In the genomic region with DNA sequence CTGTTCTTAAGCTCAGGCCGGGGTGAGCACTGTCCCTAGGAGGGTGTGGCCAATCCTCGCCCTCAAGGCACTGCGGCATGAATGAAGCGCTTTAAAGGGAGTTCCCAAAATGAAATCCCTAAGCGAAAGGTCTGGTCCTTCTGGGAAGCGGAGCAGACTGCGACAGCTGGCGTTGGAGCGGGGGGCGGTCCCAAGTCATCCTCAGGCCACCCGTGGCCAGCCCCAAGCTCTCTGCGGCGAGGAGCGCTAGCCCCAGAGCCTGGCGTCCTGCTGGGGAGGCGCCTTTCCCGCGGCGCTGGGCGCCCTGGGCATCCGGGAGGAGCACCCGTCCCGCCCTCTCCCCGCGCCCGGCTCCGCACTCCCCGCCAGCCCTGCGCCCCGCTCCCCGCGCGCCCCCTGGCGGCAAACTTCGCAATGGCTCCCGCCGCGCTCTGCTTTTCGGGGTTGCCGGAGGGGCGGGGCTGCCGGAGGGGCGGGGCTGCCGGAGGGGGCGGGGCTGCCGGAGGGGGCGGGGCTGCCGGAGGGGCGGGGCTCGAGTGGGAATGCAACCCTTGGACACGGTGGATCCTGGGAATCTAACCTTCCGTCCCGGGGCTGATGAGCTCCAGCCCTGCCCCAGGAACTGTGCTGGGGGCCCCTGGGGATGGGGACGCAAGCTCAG, we compare ENCODE assay signal across 8 cellular contexts. TPM values are rescaled to one million over a fixed set of nuclear protein-coding genes. Genes with fewer than 3 reads are reported as not detected.
DNase-seq lines count a peak whose midpoint lies in the region; ATAC-seq lines count a peak whose summit lies in the region.

No MANE protein-coding gene starts in this region.

- no peaks in the 10 kb centered on the region for H3K4me1 ChIP-seq in muscle layer of colon (ENCODE audit: insufficient read depth, low read length)

- DNase-seq in Ammon's horn (ENCODE audit: low spot score) (peak; percentile 86), HUDEP-2 (lab: John Stamatoyannopoulos, UW; ENCODE audit: unreplicated experiment in 76 of 76) (peak in 68 of 76 experiments; percentile 11 to 90 (median 72)), OCI-M1 (lab: John Stamatoyannopoulos, UW) (peak; percentile 83), activated T-cell treated with anti-CD3 and anti-CD28 coated beads for 4 hours (peak; percentile 95)
- peak; percentile 93 to 96 for DNase-seq in stimulated activated CD8-positive, alpha-beta memory T cell treated with anti-CD3 and anti-CD28 coated beads, Interleukin-7, amount 100 ng/mL, for 1 hour (ENCODE audit: low read depth in 2 of 2)

- H3K9ac ChIP-seq in muscle layer of colon (ENCODE audit: low read length), result no peak overlapping the region

- H3K27me3 ChIP-seq in muscle layer of colon (ENCODE audit: control insufficient read depth in 1 of 2, insufficient read depth in 2 of 2, low read length in 2 of 2), result no peaks in the 10 kb centered on the region

- H3K36me3 ChIP-seq in muscle layer of colon (ENCODE audit: insufficient read depth, low read length), result no peaks in the 10 kb centered on the region

- H3K27ac ChIP-seq in muscle layer of colon (ENCODE audit: low read depth, low read length), result no peak overlapping the region

- ATAC-seq in GM19324 (IDR thresholded peaks at IDR 0.05; ENCODE audit: low FRiP score, unreplicated experiment) (peak; percentile 79), esophagus mucosa (peak; percentile 93)

- H3K4me3 ChIP-seq in muscle layer of colon (ENCODE audit: low read depth in 1 of 2, low read length in 2 of 2), result peak overlapping the region; percentile 57 to 70

- H3K9me3 ChIP-seq in muscle layer of colon (ENCODE audit: low read length), result no peaks in the 10 kb centered on the region

RNA-seq across cellular contexts. Expression of a gene that starts 25.4 kb away (rescaled TPM):
- total RNA-seq in esophagus mucosa, result 6.4 TPM

RNA-seq across cellular contexts. Expression of a gene that starts 30.8 kb away (rescaled TPM):
- 57.3 TPM for total RNA-seq in esophagus mucosa

RNA-seq across cellular contexts. Expression of a gene that starts 38.7 kb away (rescaled TPM):
- total RNA-seq in esophagus mucosa, result 28.1 TPM
